In genomic region chr17:17595755-17596154, GRCh38 we compare ENCODE assay signal across 24 cellular contexts.
"Had no signal": no experiment of that assay in that cellular context is flagged by ENCODE, and none has a peak within 500 bp of the region (broad histone marks: within the 10 kb centered on the region; RNA-seq: fewer than 3 reads in every experiment).

No MANE protein-coding gene starts in this region.

- H3K27me3 Mint-ChIP-seq: activated CD4-positive, alpha-beta T cell treated with anti-CD3 and anti-CD28 coated beads, Interleukin-2, amount 10 ng/mL, durations not matched to agents 24 days and 14 days; activated CD8-positive, alpha-beta memory T cell treated with anti-CD3 and anti-CD28 coated beads, Interleukin-2, amount 10 ng/mL, durations not matched to agents 7 days and 5 days; activated naive CD4-positive, alpha-beta T cell treated with anti-CD3 and anti-CD28 coated beads, Interleukin-2, amount 50 U/mL, for 24 hours; activated T-cell treated with anti-CD3 and anti-CD28 coated beads, Interleukin-2, amount 50 U/mL, for 24 hours; IgD-negative memory B cell; T-helper 17 cell had no signal

- ATAC-seq: activated CD8-positive, alpha-beta memory T cell treated with anti-CD3 and anti-CD28 coated beads, Interleukin-2, amount 10 ng/mL, durations not matched to agents 7 days and 5 days; T-helper 17 cell; WTC11 had no signal

- H3K27me3 ChIP-seq: adrenal gland had no signal

- DNase-seq: activated CD4-positive, alpha-beta T cell treated with anti-CD3 and anti-CD28 coated beads for 1 hour; activated CD4-positive, alpha-beta T cell treated with anti-CD3 and anti-CD28 coated beads, Interleukin-2, amount 10 ng/mL, durations not matched to agents 24 days and 14 days; activated CD4-positive, alpha-beta T cell treated with anti-CD3 and anti-CD28 coated beads, Interleukin-2, amount 50 U/mL, for 48 hours; activated CD8-positive, alpha-beta memory T cell treated with anti-CD3 and anti-CD28 coated beads, Interleukin-2, amount 10 ng/mL, durations not matched to agents 7 days and 5 days; activated effector memory CD4-positive, alpha-beta T cell treated with Interleukin-2 at 50 U/mL for 16 hours; activated naive CD4-positive, alpha-beta T cell; activated T-cell treated with anti-CD3 and anti-CD28 coated beads, Interleukin-2, amount 50 U/mL, for 24 hours; adrenal gland; anterior cingulate cortex; KG1; NCI-H1092; NCI-H1417; NCI-H2029; NCI-H345; NCI-H510A; NCI-H526 treated with DMSO at 0.1 percent for 48 hours; NCI-H82; SHP77 treated with DMSO at 0.1 percent for 48 hours; T-helper 17 cell; T-helper 9 cell had no signal

- H3K4me3 Mint-ChIP-seq: activated CD4-positive, alpha-beta T cell treated with anti-CD3 and anti-CD28 coated beads, Interleukin-2, amount 10 ng/mL, durations not matched to agents 24 days and 14 days; activated CD8-positive, alpha-beta memory T cell treated with anti-CD3 and anti-CD28 coated beads, Interleukin-2, amount 10 ng/mL, durations not matched to agents 7 days and 5 days; activated naive CD4-positive, alpha-beta T cell treated with anti-CD3 and anti-CD28 coated beads, Interleukin-2, amount 50 U/mL, for 24 hours; activated T-cell treated with anti-CD3 and anti-CD28 coated beads, Interleukin-2, amount 50 U/mL, for 24 hours; activated T-helper 1 cell treated with anti-CD3 and anti-CD28 coated beads, Interleukin-12 subunit alpha, Interleukin-12 subunit beta, Interleukin-2, Interleukin-4 antibody, amounts not matched to agents 30 ng/mL and 10 ng/mL and 1 ng/mL, durations not matched to agents 14 hours and 24 hours and 36 hours; IgD-negative memory B cell; T-helper 17 cell; WTC11 had no signal

- H3K36me3 Mint-ChIP-seq: activated CD8-positive, alpha-beta memory T cell treated with anti-CD3 and anti-CD28 coated beads, Interleukin-2, amount 10 ng/mL, durations not matched to agents 7 days and 5 days; WTC11 had no signal

- H3K9me3 Mint-ChIP-seq: activated CD4-positive, alpha-beta T cell treated with anti-CD3 and anti-CD28 coated beads, Interleukin-2, amount 10 ng/mL, durations not matched to agents 24 days and 14 days; activated naive CD4-positive, alpha-beta T cell treated with anti-CD3 and anti-CD28 coated beads, Interleukin-2, amount 50 U/mL, for 24 hours; activated T-cell treated with anti-CD3 and anti-CD28 coated beads, Interleukin-2, amount 50 U/mL, for 24 hours; activated T-helper 1 cell treated with anti-CD3 and anti-CD28 coated beads, Interleukin-12 subunit alpha, Interleukin-12 subunit beta, Interleukin-2, Interleukin-4 antibody, amounts not matched to agents 30 ng/mL and 10 ng/mL and 1 ng/mL, durations not matched to agents 14 hours and 24 hours and 36 hours; IgD-negative memory B cell; WTC11 had no signal

- H3K36me3 ChIP-seq: adrenal gland had no signal

- H3K9me3 ChIP-seq: adrenal gland had no signal

- H3K27ac ChIP-seq: adrenal gland had no signal

- H3K27ac Mint-ChIP-seq: activated CD4-positive, alpha-beta T cell treated with anti-CD3 and anti-CD28 coated beads, Interleukin-2, amount 10 ng/mL, durations not matched to agents 24 days and 14 days; activated CD8-positive, alpha-beta memory T cell treated with anti-CD3 and anti-CD28 coated beads, Interleukin-2, amount 10 ng/mL, durations not matched to agents 7 days and 5 days; activated naive CD4-positive, alpha-beta T cell treated with anti-CD3 and anti-CD28 coated beads, Interleukin-2, amount 50 U/mL, for 24 hours; activated T-cell treated with anti-CD3 and anti-CD28 coated beads, Interleukin-2, amount 50 U/mL, for 24 hours; activated T-helper 1 cell treated with anti-CD3 and anti-CD28 coated beads, Interleukin-12 subunit alpha, Interleukin-12 subunit beta, Interleukin-2, Interleukin-4 antibody, amounts not matched to agents 30 ng/mL and 10 ng/mL and 1 ng/mL, durations not matched to agents 14 hours and 24 hours and 36 hours; IgD-negative memory B cell; WTC11 had no signal

- H3K4me3 ChIP-seq: adrenal gland had no signal
